In genomic region chr11:45232341-45233080, GRCh38 we compare ENCODE assay signal across 10 cellular contexts.
"Had no signal": no experiment of that assay in that cellular context is flagged by ENCODE, and none has a peak within 500 bp of the region (broad histone marks: within the 10 kb centered on the region; RNA-seq: fewer than 3 reads in every experiment).

No MANE protein-coding gene starts in this region.

- DNase-seq: amniotic stem cell, naive B cell had no signal

- H3K36me3 ChIP-seq: cardiac muscle cell, gastrocnemius medialis, neural progenitor cell, vagina had no signal

- H3K27me3 ChIP-seq: gastrocnemius medialis, neural progenitor cell, vagina had no signal

- H3K4me1 ChIP-seq: gastrocnemius medialis, neural progenitor cell, psoas muscle, suprapubic skin, vagina had no signal

- H3K27ac ChIP-seq: cardiac muscle cell, gastrocnemius medialis, neural progenitor cell, psoas muscle, skin epidermis, suprapubic skin, vagina had no signal

- H3K9me3 ChIP-seq: gastrocnemius medialis, mucosa of descending colon, psoas muscle, suprapubic skin, vagina had no signal

- H3K4me3 ChIP-seq: cardiac muscle cell, gastrocnemius medialis, mucosa of descending colon, neural progenitor cell, psoas muscle, skin epidermis, suprapubic skin, vagina had no signal
